ENCODE assay signal across 8 cellular contexts in the genomic region with DNA sequence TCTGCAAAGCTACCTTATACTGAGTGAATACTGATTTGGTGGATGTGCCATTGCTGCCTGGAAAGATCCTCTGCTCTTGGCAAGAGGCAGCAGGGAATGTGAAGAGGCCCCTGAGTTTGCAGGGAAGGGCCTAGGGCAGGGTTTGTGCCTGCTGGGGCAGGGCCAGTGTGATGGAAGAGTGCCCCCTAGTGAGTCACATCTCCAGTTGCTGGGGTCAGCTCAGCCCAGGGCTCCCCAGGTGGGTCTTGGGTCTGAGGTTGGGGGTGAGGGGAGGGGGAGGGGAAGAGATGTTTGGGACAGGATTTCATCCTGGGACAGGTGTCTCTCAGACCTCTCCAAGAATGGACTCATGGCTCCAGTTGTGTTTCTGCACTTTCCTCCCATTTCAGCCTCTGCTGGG. TPM values are rescaled to one million over a fixed set of nuclear protein-coding genes. Genes with fewer than 3 reads are reported as not detected.
A peak's percentile ranks its signal among the peaks of the same experiment; 100 is the strongest.
DNase-seq lines count a peak whose midpoint lies in the region; ATAC-seq and TF ChIP-seq lines count a peak whose summit lies in the region.

No MANE protein-coding gene starts in this region.

- H3K36me3 ChIP-seq in adrenal gland (replicated peaks in 1 of 2): no peaks in the 10 kb centered on the region

- no peak for DNase-seq in AG09309 (ENCODE audit: low read depth)
- peak; percentile 60 for DNase-seq in HEK293T (ENCODE audit: extremely low spot score)
- DNase-seq in adrenal gland: peak; percentile 53 to 67 (median 63)
- DNase-seq in left colon: peak in 1 of 2 donors; percentile 53

- CTCF ChIA-PET in HEK293T (lab: Yijun Ruan, JAX): interaction anchor here (0.6 to 2.1 kb wide), 10 partner anchors 14 to 166 kb away, joined by 3 to 12 read pairs (median 3); no protein-coding TSS in a partner anchor

- no peaks in the 10 kb centered on the region for H3K9me3 ChIP-seq in adrenal gland (replicated peaks in 1 of 3)

- POLR2A ChIA-PET in HEK293T (lab: Yijun Ruan, JAX): no interaction called here

- TF ChIP-seq POLR2A in adrenal gland (IDR thresholded peaks at IDR 0.05): no peak

- no peaks in the 10 kb centered on the region for H3K27me3 ChIP-seq in adrenal gland

- intact Hi-C loops in adrenal gland (cut with DNase I) (loop anchor here (2.0 to 10.0 kb wide), 3 partner anchors 70 to 174 kb away; no protein-coding TSS in a partner anchor), left colon (cut with DNase I, micrococcal nuclease) (loop anchor here in 1 of 2 donors (2.0 to 10.0 kb wide), 2 partner anchors 70 to 96 kb away; no protein-coding TSS in a partner anchor)

- TF ChIP-seq CTCF in AG09309 (IDR thresholded peaks at IDR 0.05; ENCODE audit: control insufficient read depth, insufficient read depth, low read depth, low read length, missing control alignments) (peak; percentile 24), adrenal gland (IDR thresholded peaks at IDR 0.05) (peak; percentile 29 to 62 (median 53))

- peaks cover 6 to 8% of the 10 kb centered on the region in 2 donors for H3K4me1 ChIP-seq in adrenal gland (replicated peaks in 1 of 2)

- H3K4me3 ChIP-seq in AG09309 (ENCODE audit: control insufficient read depth, low read depth, low read length): no peak overlapping the region
- no peak overlapping the region for H3K4me3 ChIP-seq in adrenal gland

- ATAC-seq in left colon: peak; percentile 19
- ATAC-seq in HG03280 (IDR thresholded peaks at IDR 0.05; ENCODE audit: unreplicated experiment): no peak
- ATAC-seq in GM21717 (IDR thresholded peaks at IDR 0.05; ENCODE audit: unreplicated experiment): no peak
- no peak for ATAC-seq in HG02588 (IDR thresholded peaks at IDR 0.05; ENCODE audit: unreplicated experiment)
- no peak for ATAC-seq in HG02870 (IDR thresholded peaks at IDR 0.05; ENCODE audit: unreplicated experiment)

- H3K27ac ChIP-seq in adrenal gland: no peak overlapping the region

TF ChIP-seq in HEK293T, 16 proteins besides CTCF, POLR2A, EP300 and RAD21:
- TF ChIP-seq SUZ12 (IDR thresholded peaks at IDR 0.05): no peak
- TF ChIP-seq TARDBP (IDR thresholded peaks at IDR 0.05): no peak
- no peak for TF ChIP-seq HDGF (IDR thresholded peaks at IDR 0.05; ENCODE audit: borderline replicate concordance)
- no peak for TF ChIP-seq FOXM1 (IDR thresholded peaks at IDR 0.05; ENCODE audit: borderline replicate concordance)
- TF ChIP-seq FOXK2 (IDR thresholded peaks at IDR 0.05): no peak
- TF ChIP-seq SP1 (IDR thresholded peaks at IDR 0.05): no peak
- TF ChIP-seq LEF1 (IDR thresholded peaks at IDR 0.05; ENCODE audit: borderline replicate concordance): no peak
- no peak for TF ChIP-seq ZNF384 (IDR thresholded peaks at IDR 0.05)
- no peak for TF ChIP-seq L3MBTL2 (conservative IDR thresholded peaks at IDR 0.05)
- no peak for TF ChIP-seq BHLHE40 (IDR thresholded peaks at IDR 0.05; ENCODE audit: borderline replicate concordance)
- no peak for TF ChIP-seq FOXA1 (IDR thresholded peaks at IDR 0.05)
- TF ChIP-seq NFRKB (IDR thresholded peaks at IDR 0.05): no peak
- TF ChIP-seq ELF4 (IDR thresholded peaks at IDR 0.05): no peak

RNA-seq across cellular contexts. Expression of a gene that starts 4.1 kb away (rescaled TPM):
- total RNA-seq in adrenal gland: 10 to 100 TPM; 15.9 to 63.0 (median 35.8) TPM
- polyA plus RNA-seq in adrenal gland: 10 to 100 TPM in 2 of 3 donors, 1 to 10 TPM in 1; 9.5 to 15.4 (median 10.5) TPM
- total RNA-seq in left colon: 10 to 100 TPM; 17.6 to 18.7 TPM
